29 cellular contexts compared by ENCODE assay signal in genomic region chr3:12584091-12584490, GRCh38. TPM values are rescaled to one million over a fixed set of nuclear protein-coding genes. Genes with fewer than 3 reads are reported as not detected.
DNase-seq lines count a peak whose midpoint lies in the region; ATAC-seq, FAIRE-seq and TF ChIP-seq lines count a peak whose summit lies in the region.
"Had no signal": no experiment of that assay in that cellular context is flagged by ENCODE, and none has a peak within 500 bp of the region (broad histone marks: within the 10 kb centered on the region; RNA-seq: fewer than 3 reads in every experiment).

No MANE protein-coding gene starts in this region.

- ATAC-seq in HG03521 (IDR thresholded peaks at IDR 0.05; ENCODE audit: unreplicated experiment): no peak
- ATAC-seq: SK-N-SH treated with all-trans-retinoic acid at 6 μM for 48 hours had no signal

- no peak for FAIRE-seq in H1 (lab: Jason Lieb, UNC)
- FAIRE-seq: GM12892, kidney had no signal

- H3K23me2 ChIP-seq in H1 (ENCODE audit: low read depth, low read length): no peaks in the 10 kb centered on the region

- no peaks in the 10 kb centered on the region for H3K27me3 ChIP-seq in H1 (replicated peaks in 1 of 4; ENCODE audit: control insufficient read depth in 3 of 4, extremely low read depth in 1 of 4, insufficient read depth in 3 of 4, low read length in 3 of 4)
- H3K27me3 ChIP-seq in prostate gland (replicated peaks; ENCODE audit: insufficient read depth): no peaks in the 10 kb centered on the region
- H3K27me3 ChIP-seq: BLaER1 had no signal

- no peak overlapping the region for H4K91ac ChIP-seq in H1 (replicated peaks; ENCODE audit: insufficient read length, low read length)

- H3K4me3 Mint-ChIP-seq in activated naive CD4-positive, alpha-beta T cell treated with anti-CD3 and anti-CD28 coated beads for 36 hours: no peak overlapping the region
- no peak overlapping the region for H3K4me3 Mint-ChIP-seq in activated naive CD4-positive, alpha-beta T cell treated with anti-CD3 and anti-CD28 coated beads, Interleukin-2, amount 10 ng/mL, durations not matched to agents 7 days and 5 days
- H3K4me3 Mint-ChIP-seq: activated B cell treated with CpG ODN at 0.5 μM for 24 hours; activated naive CD8-positive, alpha-beta T cell had no signal

- WGBS in H1 (ENCODE audit: extremely low coverage in 1 of 2, insufficient coverage in 1 of 2, insufficient read length in 1 of 2, insufficient replicate concordance in 2 of 2, low coverage in 1 of 2, low lambda C conversion rate in 2 of 2, missing lambda C conversion rate in 1 of 2), 2 experiments: 100% methylated on average over 1 of the region's 1 CpG; no CpG with 5 or more reads in 1 of the 2 experiments
- WGBS in prostate gland: 73% methylated on average over 1 of the region's 1 CpG

- H3K9ac ChIP-seq in H1 (replicated peaks in 1 of 4; ENCODE audit: extremely low read depth in 1 of 4, low read depth in 3 of 4, low read length in 3 of 4): no peak overlapping the region
- H3K9ac ChIP-seq: BLaER1 had no signal

- no peak overlapping the region for H2BK120ac ChIP-seq in H1 (replicated peaks; ENCODE audit: low read depth, low read length)

- no peaks in the 10 kb centered on the region for H3K4me1 Mint-ChIP-seq in activated naive CD4-positive, alpha-beta T cell treated with anti-CD3 and anti-CD28 coated beads for 36 hours (ENCODE audit: low read depth)
- H3K4me1 Mint-ChIP-seq in activated naive CD4-positive, alpha-beta T cell treated with anti-CD3 and anti-CD28 coated beads, Interleukin-2, amount 10 ng/mL, durations not matched to agents 7 days and 5 days: no peaks in the 10 kb centered on the region

- no peaks in the 10 kb centered on the region for H3K27me3 Mint-ChIP-seq in activated naive CD4-positive, alpha-beta T cell treated with anti-CD3 and anti-CD28 coated beads for 36 hours (ENCODE audit: low read depth)
- H3K27me3 Mint-ChIP-seq in activated naive CD4-positive, alpha-beta T cell treated with anti-CD3 and anti-CD28 coated beads, Interleukin-2, amount 10 ng/mL, durations not matched to agents 7 days and 5 days: no peaks in the 10 kb centered on the region
- H3K27me3 Mint-ChIP-seq: activated B cell treated with CpG ODN at 0.5 μM for 24 hours; activated naive CD8-positive, alpha-beta T cell had no signal

- no peak overlapping the region for H3K56ac ChIP-seq in H1 (replicated peaks; ENCODE audit: insufficient read length, low read depth, low read length)

- H3K36me3 ChIP-seq in H1 (ENCODE audit: control insufficient read depth in 2 of 4, insufficient read depth in 4 of 4, low read length in 3 of 4) (peaks cover 25 to 72% (median 51%) of the 10 kb centered on the region in 4 experiments), prostate gland (peaks cover 0 to 23% of the 10 kb centered on the region in 2 donors)

- peaks cover 23% of the 10 kb centered on the region for H3K36me3 Mint-ChIP-seq in activated naive CD4-positive, alpha-beta T cell treated with anti-CD3 and anti-CD28 coated beads for 36 hours (ENCODE audit: low read depth)
- H3K36me3 Mint-ChIP-seq in activated naive CD4-positive, alpha-beta T cell treated with anti-CD3 and anti-CD28 coated beads, Interleukin-2, amount 10 ng/mL, durations not matched to agents 7 days and 5 days: peaks cover 49% of the 10 kb centered on the region

- H3K79me1 ChIP-seq in H1 (ENCODE audit: low read depth, low read length): no peaks in the 10 kb centered on the region

- no peak overlapping the region for H3K4ac ChIP-seq in H1 (replicated peaks; ENCODE audit: insufficient read length, low read depth, low read length)

- H3K9me3 Mint-ChIP-seq in activated naive CD4-positive, alpha-beta T cell treated with anti-CD3 and anti-CD28 coated beads for 36 hours: no peaks in the 10 kb centered on the region
- no peaks in the 10 kb centered on the region for H3K9me3 Mint-ChIP-seq in activated naive CD4-positive, alpha-beta T cell treated with anti-CD3 and anti-CD28 coated beads, Interleukin-2, amount 10 ng/mL, durations not matched to agents 7 days and 5 days
- H3K9me3 Mint-ChIP-seq: activated B cell treated with CpG ODN at 0.5 μM for 24 hours had no signal

- no peak overlapping the region for H3K23ac ChIP-seq in H1 (ENCODE audit: insufficient read length)

- no peak overlapping the region for H3K18ac ChIP-seq in H1 (ENCODE audit: extremely low read depth, low read length)

- H3K27ac ChIP-seq in RWPE1: peak overlapping the region; percentile 18
- H3K27ac ChIP-seq in H1 (ENCODE audit: low read depth, low read length): no peak overlapping the region
- peak overlapping the region; percentile 51 for H3K27ac ChIP-seq in substantia nigra (ENCODE audit: low read depth, low read length, poor library complexity, severe bottlenecking)
- H3K27ac ChIP-seq in prostate gland: no peak overlapping the region
- H3K27ac ChIP-seq: BLaER1, epithelial cell of prostate, skin epidermis had no signal

- no peaks in the 10 kb centered on the region for H3K9me3 ChIP-seq in H1 (ENCODE audit: insufficient read depth in 2 of 2, low read depth in 1 of 2, low read length in 1 of 2)
- H3K9me3 ChIP-seq in prostate gland: no peaks in the 10 kb centered on the region
- H3K9me3 ChIP-seq: BLaER1 had no signal

- CTCF ChIA-PET in activated naive CD4-positive, alpha-beta T cell treated with anti-CD3 and anti-CD28 coated beads for 36 hours (lab: Charles Lee): interaction anchor here (0.7 to 0.9 kb wide), 2 partner anchors 15 to 1213 kb away, joined by 3 read pairs; no protein-coding TSS in a partner anchor
- CTCF ChIA-PET in activated naive CD4-positive, alpha-beta T cell treated with anti-CD3 and anti-CD28 coated beads, Interleukin-2, amount 10 ng/mL, durations not matched to agents 7 days and 5 days (lab: Charles Lee): interaction anchor here (1.1 kb wide), 1 partner anchor 9 kb away, joined by 3 read pairs; no protein-coding TSS in a partner anchor
- CTCF ChIA-PET in RWPE1 (lab: Yijun Ruan, JAX): interaction anchor here (0.5 kb wide), 1 partner anchor 384 kb away, joined by 3 read pairs; no protein-coding TSS in a partner anchor
- CTCF ChIA-PET in H1 (lab: Charles Lee; ENCODE audit: partially characterized antibody): interaction anchor here (0.6 to 1.8 kb wide), 6 partner anchors 26 to 317 kb away, joined by 3 to 6 read pairs (median 4); partner anchors contain the start of gene MKRN2OS

- no peak overlapping the region for H3K14ac ChIP-seq in H1 (ENCODE audit: insufficient read length)

- 0 out of 2 replicates have a peak overlapping the region, but pooled peaks have one; percentile 26 for H2BK5ac ChIP-seq in H1 (ENCODE audit: low read depth, low read length)

- POLR2A ChIA-PET in RWPE1 (lab: Yijun Ruan, JAX; ENCODE audit: low non-redundant PET): no interaction called here
- POLR2A ChIA-PET in H1 (lab: Charles Lee; ENCODE audit: partially characterized antibody): interaction anchor here (0.7 to 1.6 kb wide), 5 partner anchors 9 to 253 kb away, joined by 3 to 4 read pairs (median 3); no protein-coding TSS in a partner anchor

- peaks cover 4 to 8% of the 10 kb centered on the region in 2 experiments for H4K20me1 ChIP-seq in H1 (replicated peaks in 1 of 2; ENCODE audit: control insufficient read depth in 1 of 2, insufficient read depth in 2 of 2, low read length in 2 of 2)

- H3K4me1 ChIP-seq in H1 (replicated peaks in 1 of 4; ENCODE audit: control insufficient read depth in 3 of 4, insufficient read depth in 4 of 4, low read length in 3 of 4) (no peaks in the 10 kb centered on the region), prostate gland (replicated peaks) (no peaks in the 10 kb centered on the region)

- H3K27ac Mint-ChIP-seq in activated naive CD4-positive, alpha-beta T cell treated with anti-CD3 and anti-CD28 coated beads for 36 hours: peak overlapping the region; percentile 21
- no peak overlapping the region for H3K27ac Mint-ChIP-seq in activated naive CD4-positive, alpha-beta T cell treated with anti-CD3 and anti-CD28 coated beads, Interleukin-2, amount 10 ng/mL, durations not matched to agents 7 days and 5 days
- H3K27ac Mint-ChIP-seq: activated B cell treated with CpG ODN at 0.5 μM for 24 hours had no signal

- TF ChIP-seq EP300 in H1 (IDR thresholded peaks at IDR 0.05; ENCODE audit: borderline replicate concordance in 1 of 2, low read depth in 2 of 2, low read length in 2 of 2): no peak

- H3K79me2 ChIP-seq in H1 (ENCODE audit: control insufficient read depth in 1 of 2, insufficient read depth in 2 of 2, low read length in 2 of 2): no peaks in the 10 kb centered on the region

- H3K4me3 ChIP-seq in H1 (ENCODE audit: extremely low read depth in 1 of 4, insufficient read depth in 2 of 4, low read depth in 3 of 4, low read length in 4 of 4): no peak overlapping the region
- no peak overlapping the region for H3K4me3 ChIP-seq in prostate gland
- H3K4me3 ChIP-seq: BLaER1, lung, skin epidermis had no signal

- H2AK5ac ChIP-seq in H1 (ENCODE audit: low read depth, low read length): no peak overlapping the region

- H2BK12ac ChIP-seq in H1 (ENCODE audit: low read depth, low read length): no peak overlapping the region

- TF ChIP-seq CTCF in RWPE1 (conservative IDR thresholded peaks at IDR 0.05; ENCODE audit: low read depth) (no peak), H1 (IDR thresholded peaks at IDR 0.05; ENCODE audit: control extremely low read depth in 1 of 3, insufficient read depth in 1 of 3, low read depth in 1 of 3, low read length in 3 of 3) (no peak), prostate gland (IDR thresholded peaks at IDR 0.05) (no peak)

- no peak overlapping the region for H3K4me2 ChIP-seq in H1 (ENCODE audit: insufficient read depth in 1 of 2, low read depth in 2 of 2, low read length in 2 of 2)
- H3K4me2 ChIP-seq: BLaER1 had no signal

- H2AFZ ChIP-seq in H1 (ENCODE audit: low read length): no peak overlapping the region

- TF ChIP-seq RAD21 in H1 (IDR thresholded peaks at IDR 0.05 in 1 of 2, conservative IDR thresholded peaks at IDR 0.05 in 1 of 2; ENCODE audit: low read depth in 2 of 2, low read length in 2 of 2): no peak

- no peak overlapping the region for H2BK15ac ChIP-seq in H1 (ENCODE audit: low read length)

- no peak overlapping the region for H4K5ac ChIP-seq in H1 (ENCODE audit: insufficient read length, low read depth, low read length)

- intact Hi-C loops in activated naive CD4-positive, alpha-beta T cell treated with anti-CD3 and anti-CD28 coated beads for 36 hours (cut with micrococcal nuclease): no loop called here
- intact Hi-C loops in prostate gland (cut with DNase I): no loop called here

- TF ChIP-seq POLR2A in H1 (IDR thresholded peaks at IDR 0.05; ENCODE audit: control extremely low read depth in 1 of 2, low read depth in 2 of 2, low read length in 2 of 2) (peak; percentile 5 to 67; a peak in 2 of 3 replicates), prostate gland (IDR thresholded peaks at IDR 0.05) (no peak)

- DNase-seq in activated naive CD4-positive, alpha-beta T cell treated with anti-CD3 and anti-CD28 coated beads for 36 hours: no peak
- DNase-seq in activated naive CD4-positive, alpha-beta T cell treated with anti-CD3 and anti-CD28 coated beads, Interleukin-2, amount 10 ng/mL, durations not matched to agents 7 days and 5 days: no peak
- DNase-seq in RWPE1 (ENCODE audit: low spot score) (no peak), H1 (ENCODE audit: low read depth in 1 of 2, low spot score in 2 of 2) (no peak), substantia nigra (lab: John Stamatoyannopoulos, UW) (no peak), prostate gland (ENCODE audit: low spot score) (no peak), MV-4-11 (lab: John Stamatoyannopoulos, UW) (no peak)
- DNase-seq: ACHN, activated B cell treated with CpG ODN at 0.5 μM for 24 hours, Calu3, glutamatergic neuron, IMR-90, kidney, NCI-H1417 treated with DMSO at 0.1 percent for 48 hours, NCI-H446, NCI-H82, T-helper 9 cell had no signal

- H2BK20ac ChIP-seq in H1 (ENCODE audit: low read length): no peak overlapping the region

- no peak overlapping the region for H4K8ac ChIP-seq in H1 (ENCODE audit: extremely low read depth, insufficient read depth, low read length)

RNA-seq across cellular contexts. Expression of gene MKRN2, which starts 27.2 kb away (rescaled TPM):
- total RNA-seq in activated naive CD4-positive, alpha-beta T cell treated with anti-CD3 and anti-CD28 coated beads for 36 hours: 10 to 100 TPM; 32.9 to 34.5 TPM
- total RNA-seq in H1 (2021; fragmentation: NEBNext Ultra II Directional; extraction: Animal tissue kit (Norgen Biotek cat#: 25700)): 17.6 and 17.8 TPM in 2 replicates
- polyA plus RNA-seq in H1 (2011; rRNA removed): 15.3 and 17.4 TPM in 2 replicates
- polyA plus RNA-seq in H1 (2011; cell fraction: cytosol; rRNA removed): 19.4 TPM
- polyA plus RNA-seq in H1 (2011; cell fraction: nucleus; rRNA removed): 15.4 TPM
- polyA plus RNA-seq in H1 (2012, experiment 1 of 2): 12.1 to 14.9 TPM (median 13.6 TPM) in 4 replicates
- 4.0 TPM for polyA plus RNA-seq in H1 (2012, experiment 2 of 2)
- 8.7 TPM for polyA plus RNA-seq in H1 (2013, experiment 1 of 2)
- 8.8 TPM for polyA plus RNA-seq in H1 (2013, experiment 2 of 2)
- 27.0 and 30.7 TPM in 2 replicates for polyA minus RNA-seq in H1 (2011; rRNA and poly(A)+ RNA removed)
- polyA minus RNA-seq in H1 (2011; cell fraction: cytosol; rRNA and poly(A)+ RNA removed): 11.5 TPM
- polyA minus RNA-seq in H1 (2011; cell fraction: nucleus; rRNA and poly(A)+ RNA removed): 14.9 TPM
- 10 to 100 TPM; 22.2 to 54.5 TPM for total RNA-seq in prostate gland

RNA-seq across cellular contexts. Expression of gene MKRN2OS, which starts 38.8 kb away (rescaled TPM):
- total RNA-seq in activated naive CD4-positive, alpha-beta T cell treated with anti-CD3 and anti-CD28 coated beads for 36 hours: not detected
- total RNA-seq in H1 (2021; fragmentation: NEBNext Ultra II Directional; extraction: Animal tissue kit (Norgen Biotek cat#: 25700)): 0.41 TPM in 1 of 2 replicates, not detected in the other
- polyA plus RNA-seq in H1 (2011; rRNA removed): 0.15 and 0.17 TPM in 2 replicates
- polyA plus RNA-seq in H1 (2011; cell fraction: cytosol; rRNA removed): 0.22 TPM
- polyA plus RNA-seq in H1 (2011; cell fraction: nucleus; rRNA removed): not detected
- 0.52 to 1.1 TPM (median 0.79 TPM) in 4 replicates for polyA plus RNA-seq in H1 (2012, experiment 1 of 2)
- not detected for polyA plus RNA-seq in H1 (2012, experiment 2 of 2)
- not detected for polyA plus RNA-seq in H1 (2013, experiment 1 of 2)
- polyA plus RNA-seq in H1 (2013, experiment 2 of 2): 0.09 TPM
- 0.24 TPM in 1 of 2 replicates, not detected in the other for polyA minus RNA-seq in H1 (2011; rRNA and poly(A)+ RNA removed)
- not detected for polyA minus RNA-seq in H1 (2011; cell fraction: cytosol; rRNA and poly(A)+ RNA removed)
- polyA minus RNA-seq in H1 (2011; cell fraction: nucleus; rRNA and poly(A)+ RNA removed): not detected
- total RNA-seq in prostate gland: 1 to 10 TPM; 1.0 to 2.7 TPM
- total RNA-seq: activated B cell treated with CpG ODN at 0.5 μM for 24 hours, cerebellum, Daoy, IMR-90, M059J, pulmonary artery endothelial cell had no signal
- polyA plus RNA-seq: IMR-90 had no signal

Comparison
In these comparisons a context has a peak if more than half of its experiments do, and no peak if none do; other contexts are left out.
1. H3K27ac ChIP-seq: peak in RWPE1 (single experiment) and substantia nigra (single experiment); none in H1 (single experiment) and prostate gland (0 of 2).